In the genomic region with DNA sequence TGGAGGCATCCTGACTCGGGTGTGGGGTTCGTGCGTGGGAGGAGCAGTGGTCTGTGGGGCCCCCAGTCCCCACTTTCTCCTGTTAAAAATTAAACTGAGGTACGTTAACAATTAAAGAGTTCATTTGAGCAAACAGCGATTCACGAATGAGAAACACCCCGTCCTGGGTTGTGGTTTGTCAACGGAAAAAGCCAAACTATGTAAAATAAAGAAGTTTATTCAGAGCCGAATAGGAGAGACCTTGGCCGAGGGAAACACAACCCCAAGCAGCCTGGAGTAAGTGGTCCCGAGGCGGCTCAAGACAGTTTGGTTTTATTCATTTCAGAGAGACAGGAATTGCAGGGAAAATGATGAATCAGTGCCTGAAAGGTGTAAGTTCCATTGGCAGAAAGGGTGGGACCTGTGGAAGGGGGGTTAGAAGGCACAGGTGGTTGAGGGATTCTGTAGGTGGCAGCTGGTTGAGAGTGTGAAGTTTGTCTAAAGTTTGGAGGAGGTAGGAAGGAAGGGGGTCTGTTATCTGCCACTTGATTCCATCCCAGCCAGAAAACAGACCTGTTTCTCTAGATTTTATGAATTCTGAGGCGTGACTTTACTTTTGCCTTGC, we compare ENCODE assay signal across 1 cellular context.
TF ChIP-seq lines count a peak whose summit lies in the region.

No MANE protein-coding gene starts in this region.

TF ChIP-seq in HEK293, 187 proteins besides CTCF, POLR2A, EP300 and RAD21:
- TF ChIP-seq, protein P1, sequence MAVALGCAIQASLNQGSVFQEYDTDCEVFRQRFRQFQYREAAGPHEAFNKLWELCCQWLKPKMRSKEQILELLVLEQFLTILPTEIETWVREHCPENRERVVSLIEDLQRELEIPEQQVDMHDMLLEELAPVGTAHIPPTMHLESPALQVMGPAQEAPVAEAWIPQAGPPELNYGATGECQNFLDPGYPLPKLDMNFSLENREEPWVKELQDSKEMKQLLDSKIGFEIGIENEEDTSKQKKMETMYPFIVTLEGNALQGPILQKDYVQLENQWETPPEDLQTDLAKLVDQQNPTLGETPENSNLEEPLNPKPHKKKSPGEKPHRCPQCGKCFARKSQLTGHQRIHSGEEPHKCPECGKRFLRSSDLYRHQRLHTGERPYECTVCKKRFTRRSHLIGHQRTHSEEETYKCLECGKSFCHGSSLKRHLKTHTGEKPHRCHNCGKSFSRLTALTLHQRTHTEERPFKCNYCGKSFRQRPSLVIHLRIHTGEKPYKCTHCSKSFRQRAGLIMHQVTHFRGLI (tag by site-specific recombination; IDR thresholded peaks at IDR 0.05), result 0 out of 2 replicates have a peak, but pooled peaks have one; percentile 2
- TF ChIP-seq SCRT2 (tag by site-specific recombination; IDR thresholded peaks at IDR 0.05) (peak; percentile 87), SCRT1 (tag by site-specific recombination; IDR thresholded peaks at IDR 0.05; ENCODE audit: borderline replicate concordance) (peak; percentile 88)
TF ChIP-seq in HEK293: peak in this region for 3; not testable (repeated sequence) for 184.
